Comparison of ENCODE assay signal across 8 cellular contexts in the genomic region with DNA sequence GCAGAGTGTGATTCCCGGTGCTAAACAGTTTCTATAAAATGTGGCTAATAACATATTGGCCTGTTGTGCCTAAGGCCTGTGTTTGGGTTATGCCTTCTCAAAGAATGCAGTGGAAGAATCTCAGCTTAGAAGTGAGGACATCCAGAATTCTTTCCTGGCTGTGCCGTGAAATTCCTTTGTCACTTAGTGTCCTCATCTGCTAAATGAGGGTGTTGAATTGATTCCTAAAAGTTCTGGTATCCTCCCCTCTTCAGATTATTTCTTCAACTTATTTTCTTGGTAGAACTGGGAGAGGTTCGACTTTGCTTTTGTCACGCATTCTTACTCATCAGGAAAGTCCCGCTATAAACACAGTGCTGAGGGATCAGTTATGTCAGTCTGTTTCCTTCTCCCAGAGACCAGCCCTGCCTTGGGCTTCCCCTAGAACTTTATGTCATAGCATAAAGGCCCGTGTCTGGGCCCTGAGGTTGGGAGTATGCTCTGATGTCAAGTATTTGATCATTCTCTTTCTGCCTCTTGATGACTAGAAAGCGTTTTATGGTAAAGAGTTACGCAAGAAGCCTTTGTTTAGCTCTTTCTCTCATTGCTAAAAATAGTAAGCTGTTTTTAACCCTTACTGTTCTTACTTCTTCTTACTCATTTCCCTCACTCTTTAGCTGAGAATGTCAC. TPM values are rescaled to one million over a fixed set of nuclear protein-coding genes. Genes with fewer than 3 reads are reported as not detected.
A peak's percentile ranks its signal among the peaks of the same experiment; 100 is the strongest.
DNase-seq lines count a peak whose midpoint lies in the region; ATAC-seq and TF ChIP-seq lines count a peak whose summit lies in the region.

No MANE protein-coding gene starts in this region.

- H3K27me3 ChIP-seq in breast epithelium: no peaks in the 10 kb centered on the region
- H3K27me3 ChIP-seq in upper lobe of right lung: no peaks in the 10 kb centered on the region

- BruUV-seq in MCF 10A (replicated peaks; lab: Mats Ljungman, UMichigan): TSS peak; percentile 26

- TF ChIP-seq POLR2A in breast epithelium (IDR thresholded peaks at IDR 0.05) (no peak), lower leg skin (IDR thresholded peaks at IDR 0.05) (no peak)

- peaks cover 27% of the 10 kb centered on the region for H3K4me1 Mint-ChIP-seq in MCF 10A (ENCODE audit: insufficient read depth, unreplicated experiment)

- H3K9me3 ChIP-seq in breast epithelium (no peaks in the 10 kb centered on the region), upper lobe of right lung (no peaks in the 10 kb centered on the region)

- H3K4me1 ChIP-seq in breast epithelium (no peaks in the 10 kb centered on the region), upper lobe of right lung (peaks cover 17% of the 10 kb centered on the region)

- H3K4me3 ChIP-seq in breast epithelium (no peak overlapping the region), foreskin fibroblast (ENCODE audit: low read depth in 1 of 2, low read length in 2 of 2) (no peak overlapping the region), upper lobe of right lung (no peak overlapping the region), lower leg skin (ENCODE audit: low read depth, poor library complexity, severe bottlenecking) (no peak overlapping the region)

- peak overlapping the region; percentile 96 for H3K27ac Mint-ChIP-seq in MCF 10A (ENCODE audit: low read depth, unreplicated experiment)

- H3K27ac ChIP-seq in breast epithelium (no peak overlapping the region), upper lobe of right lung (no peak overlapping the region)

- POLR2A ChIA-PET in MCF 10A (lab: Yijun Ruan, JAX): interaction anchor here (0.9 to 6.7 kb wide), 8 partner anchors 143 to 616 kb away, joined by 3 to 37 read pairs (median 5); no protein-coding TSS in a partner anchor

- H3K9me3 Mint-ChIP-seq in MCF 10A (ENCODE audit: unreplicated experiment): no peaks in the 10 kb centered on the region

- no peaks in the 10 kb centered on the region for H3K36me3 Mint-ChIP-seq in MCF 10A (ENCODE audit: insufficient read depth, unreplicated experiment)

- H3K36me3 ChIP-seq in breast epithelium: no peaks in the 10 kb centered on the region
- peaks cover 36% of the 10 kb centered on the region for H3K36me3 ChIP-seq in upper lobe of right lung

- WGBS in lower leg skin, 2 donors: 32 to 35% methylated on average over 8 of the region's 8 CpGs

- TF ChIP-seq CTCF in MCF 10A (IDR thresholded peaks at IDR 0.05; ENCODE audit: unreplicated experiment): no peak
- TF ChIP-seq CTCF in breast epithelium (IDR thresholded peaks at IDR 0.05): no peak
- no peak for TF ChIP-seq CTCF in foreskin fibroblast (IDR thresholded peaks at IDR 0.05; ENCODE audit: low read depth, low read length)
- no peak for TF ChIP-seq CTCF in upper lobe of right lung (IDR thresholded peaks at IDR 0.05)
- no peak for TF ChIP-seq CTCF in lower leg skin (IDR thresholded peaks at IDR 0.05)

- CTCF ChIA-PET in MCF 10A (lab: Yijun Ruan, JAX): interaction anchor here (0.7 to 1.0 kb wide), 3 partner anchors 142 to 506 kb away, joined by 3 read pairs; no protein-coding TSS in a partner anchor

- intact Hi-C loops in MCF 10A (cut with micrococcal nuclease) (loop anchor here (5.0 to 10.0 kb wide), 3 partner anchors 277 to 380 kb away; no protein-coding TSS in a partner anchor), breast epithelium (cut with DNase I; ENCODE audit: low total_unique reads) (no loop called here), upper lobe of right lung (cut with DNase I) (no loop called here), lower leg skin (cut with DNase I; ENCODE audit: low total_unique reads) (no loop called here)

- DNase-seq in MCF 10A (ENCODE audit: unreplicated experiment) (peak; percentile 79), breast epithelium (ENCODE audit: low spot score in 2 of 2) (no peak), SKM-1 treated with dmso at 0.1 percent for 144 hours (lab: John Stamatoyannopoulos, UW; ENCODE audit: unreplicated experiment) (peak; percentile 39), foreskin fibroblast (peak; percentile 61 to 71), upper lobe of right lung (no peak), GF-D8 (lab: John Stamatoyannopoulos, UW) (no peak), lower leg skin (ENCODE audit: low spot score in 2 of 2) (no peak)

- ATAC-seq in HG02973 (IDR thresholded peaks at IDR 0.05; ENCODE audit: unreplicated experiment): peak; percentile 61
- peak; percentile 83 for ATAC-seq in upper lobe of right lung

- no peaks in the 10 kb centered on the region for H3K27me3 Mint-ChIP-seq in MCF 10A (ENCODE audit: insufficient read depth, unreplicated experiment)

- H3K4me3 Mint-ChIP-seq in MCF 10A (ENCODE audit: unreplicated experiment): no peak overlapping the region

RNA-seq across cellular contexts. Expression of gene MTAP, which starts 29.5 kb away (rescaled TPM):
- total RNA-seq in MCF 10A (2022) (not detected in 2 replicates), breast epithelium (10 to 100 TPM; 20.8 to 40.2 (median 29.5) TPM), upper lobe of right lung (40.6 TPM), lower leg skin (10 to 100 TPM; 12.9 to 18.2 (median 14.7) TPM)

Comparison
In these comparisons a context has a peak if more than half of its experiments do, and no peak if none do; other contexts are left out.
1. DNase-seq: peak in MCF 10A (single experiment), SKM-1 treated with dmso at 0.1 percent for 144 hours (single experiment) and foreskin fibroblast (2 of 2); none in breast epithelium (0 of 2), upper lobe of right lung (single experiment), GF-D8 (single experiment) and lower leg skin (0 of 2).
2. RNA of gene MTAP, which starts 29.5 kb away (total RNA-seq): 40.6 TPM in upper lobe of right lung (single experiment), 20.8 to 40.2 TPM in breast epithelium and 12.9 to 18.2 TPM in lower leg skin; not detected in MCF 10A; every median in the first group is over 10 times any median in the second.